Comparison of ENCODE assay signal across 8 cellular contexts in genomic region chr1:66300986-66301451, GRCh38.
DNase-seq lines count a peak whose midpoint lies in the region; ATAC-seq and TF ChIP-seq lines count a peak whose summit lies in the region.

No MANE protein-coding gene starts in this region.

- no peaks in the 10 kb centered on the region for H4K20me1 ChIP-seq in hepatocyte (ENCODE audit: insufficient read depth, poor library complexity, severe bottlenecking)

- H3K36me3 Mint-ChIP-seq in activated T-helper 1 cell treated with anti-CD3 and anti-CD28 coated beads, Interleukin-12 subunit alpha, Interleukin-12 subunit beta, Interleukin-2, Interleukin-4 antibody, amounts not matched to agents 30 ng/mL and 10 ng/mL and 1 ng/mL, durations not matched to agents 14 hours and 24 hours and 36 hours (ENCODE audit: low read depth): peaks cover 1% of the 10 kb centered on the region

- no peak overlapping the region for H2BK120ac ChIP-seq in neuronal stem cell (ENCODE audit: low read depth, low read length)

- H3K9me3 ChIP-seq in hepatocyte (ENCODE audit: low read depth) (no peaks in the 10 kb centered on the region), upper lobe of left lung (no peaks in the 10 kb centered on the region), neuronal stem cell (replicated peaks in 1 of 2; ENCODE audit: control insufficient read depth in 2 of 2, insufficient read depth in 1 of 2, low read depth in 1 of 2, low read length in 2 of 2) (no peaks in the 10 kb centered on the region)

- H3K4me1 ChIP-seq in hepatocyte (ENCODE audit: insufficient read depth) (peaks cover 4% of the 10 kb centered on the region), upper lobe of left lung (peaks cover 5 to 21% (median 8%) of the 10 kb centered on the region in 4 donors), neuronal stem cell (ENCODE audit: control insufficient read depth in 2 of 2, insufficient read depth in 1 of 2, low read depth in 1 of 2, low read length in 2 of 2) (no peaks in the 10 kb centered on the region)

- no peak overlapping the region for H3K4ac ChIP-seq in neuronal stem cell (ENCODE audit: low read length)

- H3K79me2 ChIP-seq in hepatocyte: no peaks in the 10 kb centered on the region

- H3K9ac ChIP-seq in neuronal stem cell (ENCODE audit: low read depth, low read length, poor library complexity): no peak overlapping the region

- TF ChIP-seq CTCF in hepatocyte (IDR thresholded peaks at IDR 0.05; ENCODE audit: poor library complexity): no peak
- TF ChIP-seq CTCF in upper lobe of left lung (IDR thresholded peaks at IDR 0.05): no peak

- H2BK12ac ChIP-seq in neuronal stem cell (ENCODE audit: low read length): no peak overlapping the region

- DNase-seq in ELR (ENCODE audit: low read depth): peak; percentile 75
- DNase-seq in HPDE6-E6E7 (ENCODE audit: extremely low spot score): peak; percentile 31
- peak; percentile 48 for DNase-seq in activated T-helper 1 cell treated with anti-CD3 and anti-CD28 coated beads, Interleukin-12 subunit alpha, Interleukin-12 subunit beta, Interleukin-2, Interleukin-4 antibody, amounts not matched to agents 30 ng/mL and 10 ng/mL and 1 ng/mL, durations not matched to agents 14 hours and 24 hours and 36 hours (ENCODE audit: low spot score)
- DNase-seq in hepatocyte (ENCODE audit: low spot score): no peak
- no peak for DNase-seq in upper lobe of left lung
- DNase-seq in NCI-H2227 treated with DMSO at 0.1 percent for 48 hours (lab: John Stamatoyannopoulos, UW): no peak
- no peak for DNase-seq in neuronal stem cell (ENCODE audit: low spot score)

- peak overlapping the region; percentile 80 for H3K4me3 Mint-ChIP-seq in activated T-helper 1 cell treated with anti-CD3 and anti-CD28 coated beads, Interleukin-12 subunit alpha, Interleukin-12 subunit beta, Interleukin-2, Interleukin-4 antibody, amounts not matched to agents 30 ng/mL and 10 ng/mL and 1 ng/mL, durations not matched to agents 14 hours and 24 hours and 36 hours

- ATAC-seq in GM21447 (IDR thresholded peaks at IDR 0.05; ENCODE audit: unreplicated experiment) (peak; percentile 85), upper lobe of left lung (ENCODE audit: low FRiP score in 2 of 2) (peak; percentile 78 to 79)

- intact Hi-C loops in activated T-helper 1 cell treated with anti-CD3 and anti-CD28 coated beads, Interleukin-12 subunit alpha, Interleukin-12 subunit beta, Interleukin-2, Interleukin-4 antibody, amounts not matched to agents 30 ng/mL and 10 ng/mL and 1 ng/mL, durations not matched to agents 14 hours and 24 hours and 36 hours (cut with micrococcal nuclease): loop anchor here (1.0 to 2.0 kb wide), 8 partner anchors 18 to 489 kb away; no protein-coding TSS in a partner anchor

- no peak for TF ChIP-seq POLR2A in upper lobe of left lung (IDR thresholded peaks at IDR 0.05)

- H3K79me1 ChIP-seq in neuronal stem cell (ENCODE audit: low read depth, low read length): no peaks in the 10 kb centered on the region

- no peak overlapping the region for H2BK15ac ChIP-seq in neuronal stem cell (ENCODE audit: low read length)

- H3K27me3 Mint-ChIP-seq in activated T-helper 1 cell treated with anti-CD3 and anti-CD28 coated beads, Interleukin-12 subunit alpha, Interleukin-12 subunit beta, Interleukin-2, Interleukin-4 antibody, amounts not matched to agents 30 ng/mL and 10 ng/mL and 1 ng/mL, durations not matched to agents 14 hours and 24 hours and 36 hours (ENCODE audit: insufficient read depth): no peaks in the 10 kb centered on the region

- no peak overlapping the region for H4K8ac ChIP-seq in neuronal stem cell (ENCODE audit: low read depth, low read length)

- H3K4me2 ChIP-seq in hepatocyte (peak overlapping the region; percentile 51), neuronal stem cell (ENCODE audit: insufficient read depth, low read length, poor library complexity, severe bottlenecking) (no peak overlapping the region)

- H3K9me2 ChIP-seq in hepatocyte (replicated peaks; ENCODE audit: insufficient read depth): no peaks in the 10 kb centered on the region

- H3K27ac ChIP-seq in hepatocyte: no peak overlapping the region
- peak overlapping the region; percentile 50 to 77 (median 76) for H3K27ac ChIP-seq in upper lobe of left lung
- no peak overlapping the region for H3K27ac ChIP-seq in neuronal stem cell (replicated peaks; ENCODE audit: low read length)

- no peak for TF ChIP-seq EP300 in upper lobe of left lung (IDR thresholded peaks at IDR 0.05)

- no peaks in the 10 kb centered on the region for H3K9me3 Mint-ChIP-seq in activated T-helper 1 cell treated with anti-CD3 and anti-CD28 coated beads, Interleukin-12 subunit alpha, Interleukin-12 subunit beta, Interleukin-2, Interleukin-4 antibody, amounts not matched to agents 30 ng/mL and 10 ng/mL and 1 ng/mL, durations not matched to agents 14 hours and 24 hours and 36 hours

- no peak overlapping the region for H2BK5ac ChIP-seq in neuronal stem cell (ENCODE audit: low read length)

- H3K4me3 ChIP-seq in hepatocyte (no peak overlapping the region), upper lobe of left lung (peak overlapping the region in 2 of 4 donors; percentile 7 to 25), neuronal stem cell (ENCODE audit: low read length in 2 of 2) (no peak overlapping the region)

- H3K4me1 Mint-ChIP-seq in activated T-helper 1 cell treated with anti-CD3 and anti-CD28 coated beads, Interleukin-12 subunit alpha, Interleukin-12 subunit beta, Interleukin-2, Interleukin-4 antibody, amounts not matched to agents 30 ng/mL and 10 ng/mL and 1 ng/mL, durations not matched to agents 14 hours and 24 hours and 36 hours (ENCODE audit: low read depth): peaks cover 46% of the 10 kb centered on the region

- no peak overlapping the region for H2AK5ac ChIP-seq in neuronal stem cell (ENCODE audit: low read depth, low read length)

- H3K36me3 ChIP-seq in hepatocyte (replicated peaks; ENCODE audit: insufficient read depth, low read depth) (no peaks in the 10 kb centered on the region), upper lobe of left lung (no peaks in the 10 kb centered on the region), neuronal stem cell (replicated peaks in 1 of 2; ENCODE audit: control insufficient read depth in 2 of 2, insufficient read depth in 2 of 2, low read length in 2 of 2) (no peaks in the 10 kb centered on the region)

- no peak overlapping the region for H3K14ac ChIP-seq in neuronal stem cell (ENCODE audit: low read length)

- no peak overlapping the region for H3K18ac ChIP-seq in neuronal stem cell (ENCODE audit: low read length)

- no peak overlapping the region for H3K23ac ChIP-seq in neuronal stem cell (ENCODE audit: low read depth, low read length, poor library complexity)

- H2AFZ ChIP-seq in hepatocyte: peak overlapping the region; percentile 11
- no peak overlapping the region for H2AFZ ChIP-seq in neuronal stem cell (ENCODE audit: low read length)

- H3K27me3 ChIP-seq in hepatocyte (no peaks in the 10 kb centered on the region), upper lobe of left lung (no peaks in the 10 kb centered on the region), neuronal stem cell (ENCODE audit: control insufficient read depth in 3 of 3, insufficient read depth in 3 of 3, low read depth in 1 of 3, low read length in 3 of 3) (no peaks in the 10 kb centered on the region)

- H3K27ac Mint-ChIP-seq in activated T-helper 1 cell treated with anti-CD3 and anti-CD28 coated beads, Interleukin-12 subunit alpha, Interleukin-12 subunit beta, Interleukin-2, Interleukin-4 antibody, amounts not matched to agents 30 ng/mL and 10 ng/mL and 1 ng/mL, durations not matched to agents 14 hours and 24 hours and 36 hours: peak overlapping the region; percentile 94

- WGBS in hepatocyte (ENCODE audit: low lambda C conversion rate, missing lambda C conversion rate): 84% methylated on average over 4 of the region's 4 CpGs
- WGBS in upper lobe of left lung, 2 donors: 32 to 34% methylated on average over 4 of the region's 4 CpGs
- WGBS in neuronal stem cell (ENCODE audit: extremely low coverage in 2 of 2, insufficient read length in 2 of 2, insufficient replicate concordance in 1 of 2), 2 donors: no CpG with 5 or more reads among the region's 4 CpGs

- H4K91ac ChIP-seq in neuronal stem cell (ENCODE audit: low read depth, low read length, poor library complexity): no peak overlapping the region

Comparison
In these comparisons a context has a peak if more than half of its experiments do, and no peak if none do; other contexts are left out.
1. DNase-seq: peak in ELR (single experiment), HPDE6-E6E7 (single experiment) and activated T-helper 1 cell treated with anti-CD3 and anti-CD28 coated beads, Interleukin-12 subunit alpha, Interleukin-12 subunit beta, Interleukin-2, Interleukin-4 antibody, amounts not matched to agents 30 ng/mL and 10 ng/mL and 1 ng/mL, durations not matched to agents 14 hours and 24 hours and 36 hours (single experiment); none in hepatocyte (single experiment), upper lobe of left lung (0 of 2), NCI-H2227 treated with DMSO at 0.1 percent for 48 hours (single experiment) and neuronal stem cell (single experiment).
2. H3K27ac ChIP-seq: peak in upper lobe of left lung (4 of 4); none in hepatocyte (single experiment) and neuronal stem cell (single experiment).